In the genomic region with DNA sequence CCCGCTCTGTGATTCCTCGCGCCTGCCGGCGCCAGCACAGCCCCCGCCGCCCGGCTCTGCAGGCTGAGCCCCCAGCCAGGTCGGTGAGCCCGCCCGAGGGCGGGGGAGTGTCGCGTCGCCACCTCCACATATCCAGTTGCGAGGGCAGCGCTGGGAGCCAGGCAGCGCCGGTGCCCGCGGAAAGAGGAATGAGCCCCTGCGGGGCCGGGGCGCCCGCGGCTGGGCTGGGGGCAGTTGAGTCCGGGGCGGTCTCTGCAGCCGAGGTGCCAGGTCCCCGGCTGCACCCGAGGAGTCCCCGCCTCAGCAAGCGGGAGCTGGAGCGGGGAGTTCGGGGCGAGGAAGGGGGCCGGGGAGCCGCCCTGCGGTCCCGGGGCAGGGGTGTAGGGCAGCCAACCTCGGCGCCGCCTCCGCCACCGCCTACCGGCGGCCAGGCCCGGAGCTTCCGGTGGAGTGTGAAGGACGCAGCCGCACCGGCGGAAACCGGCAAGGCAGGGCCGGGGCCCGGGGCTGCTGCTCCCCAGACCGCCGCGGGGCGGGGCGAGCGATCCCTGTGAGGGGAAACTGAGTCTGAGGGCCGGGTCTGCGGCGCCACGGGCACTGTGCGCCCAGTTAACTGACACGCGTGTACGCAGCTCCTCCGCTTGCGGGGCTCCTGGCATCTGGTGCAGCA, we compare ENCODE assay signal across 9 cellular contexts.
DNase-seq lines count a peak whose midpoint lies in the region; ATAC-seq and TF ChIP-seq lines count a peak whose summit lies in the region.
"Had no signal": no experiment of that assay in that cellular context is flagged by ENCODE, and none has a peak within 500 bp of the region (broad histone marks: within the 10 kb centered on the region; RNA-seq: fewer than 3 reads in every experiment).

No MANE protein-coding gene starts in this region.

- peak; percentile 35 for ATAC-seq in GM19025 (IDR thresholded peaks at IDR 0.05; ENCODE audit: low read depth, unreplicated experiment)
- ATAC-seq in HG03521 (IDR thresholded peaks at IDR 0.05; ENCODE audit: unreplicated experiment): peak; percentile 44
- peak; percentile 23; the same call in 1 of the 3 replicates for ATAC-seq in SK-N-SH treated with all-trans-retinoic acid at 6 μM for 48 hours

- peaks cover 7% of the 10 kb centered on the region for H3K4me1 ChIP-seq in rectal smooth muscle tissue (ENCODE audit: control insufficient read depth, insufficient read depth, low read length)

- H3K9ac ChIP-seq in rectal smooth muscle tissue (ENCODE audit: low read length): peak overlapping the region; percentile 63

- H3K4me3 ChIP-seq in rectal smooth muscle tissue (ENCODE audit: low read length): peak overlapping the region; percentile 78
- H3K4me3 ChIP-seq: SJSA1 had no signal

- no peaks in the 10 kb centered on the region for H3K36me3 ChIP-seq in rectal smooth muscle tissue (ENCODE audit: control insufficient read depth, insufficient read depth, low read length)
- H3K36me3 ChIP-seq: SJSA1 had no signal

- no peaks in the 10 kb centered on the region for H3K27me3 ChIP-seq in rectal smooth muscle tissue (ENCODE audit: control insufficient read depth, insufficient read depth, low read length)
- H3K27me3 ChIP-seq: SJSA1 had no signal

- H3K27ac ChIP-seq in angular gyrus (ENCODE audit: low read depth, low read length) (peak overlapping the region; percentile 60), rectal smooth muscle tissue (ENCODE audit: low read depth, low read length) (peak overlapping the region; percentile 81)
- H3K27ac ChIP-seq: SJSA1 had no signal

- DNase-seq in AML-193 (lab: John Stamatoyannopoulos, UW): peak; percentile 13 to 25
- peak; percentile 69 for DNase-seq in hepatic stellate cell (ENCODE audit: low spot score)
- DNase-seq in D341Med (ENCODE audit: low spot score): no peak

TF ChIP-seq in SK-N-SH treated with all-trans-retinoic acid at 6 μM for 48 hours, 23 proteins besides CTCF, POLR2A, EP300 and RAD21:
- TF ChIP-seq ESRRG (CRISPR knock-in tag; IDR thresholded peaks at IDR 0.05) (no peak), ZNF8 (CRISPR knock-in tag; IDR thresholded peaks at IDR 0.05) (no peak), SNAI2 (CRISPR knock-in tag; IDR thresholded peaks at IDR 0.05) (no peak), BACH2 (CRISPR knock-in tag; IDR thresholded peaks at IDR 0.05; ENCODE audit: borderline replicate concordance) (no peak), CSDC2 (CRISPR knock-in tag; IDR thresholded peaks at IDR 0.05) (no peak), ZC3H10 (CRISPR knock-in tag; IDR thresholded peaks at IDR 0.05) (no peak), ISL1 (CRISPR knock-in tag; IDR thresholded peaks at IDR 0.05) (no peak), ZNF70 (CRISPR knock-in tag; IDR thresholded peaks at IDR 0.05) (no peak), TCF4 (CRISPR knock-in tag; IDR thresholded peaks at IDR 0.05; ENCODE audit: borderline replicate concordance) (no peak), PPARA (CRISPR knock-in tag; IDR thresholded peaks at IDR 0.05; ENCODE audit: borderline replicate concordance) (no peak), TOX (CRISPR knock-in tag; IDR thresholded peaks at IDR 0.05; ENCODE audit: borderline replicate concordance) (no peak), RARB (CRISPR knock-in tag; IDR thresholded peaks at IDR 0.05) (no peak), ZFP30 (CRISPR knock-in tag; IDR thresholded peaks at IDR 0.05) (no peak), CREB5 (CRISPR knock-in tag; IDR thresholded peaks at IDR 0.05; ENCODE audit: low read depth) (no peak)
- TF ChIP-seq, protein P1, sequence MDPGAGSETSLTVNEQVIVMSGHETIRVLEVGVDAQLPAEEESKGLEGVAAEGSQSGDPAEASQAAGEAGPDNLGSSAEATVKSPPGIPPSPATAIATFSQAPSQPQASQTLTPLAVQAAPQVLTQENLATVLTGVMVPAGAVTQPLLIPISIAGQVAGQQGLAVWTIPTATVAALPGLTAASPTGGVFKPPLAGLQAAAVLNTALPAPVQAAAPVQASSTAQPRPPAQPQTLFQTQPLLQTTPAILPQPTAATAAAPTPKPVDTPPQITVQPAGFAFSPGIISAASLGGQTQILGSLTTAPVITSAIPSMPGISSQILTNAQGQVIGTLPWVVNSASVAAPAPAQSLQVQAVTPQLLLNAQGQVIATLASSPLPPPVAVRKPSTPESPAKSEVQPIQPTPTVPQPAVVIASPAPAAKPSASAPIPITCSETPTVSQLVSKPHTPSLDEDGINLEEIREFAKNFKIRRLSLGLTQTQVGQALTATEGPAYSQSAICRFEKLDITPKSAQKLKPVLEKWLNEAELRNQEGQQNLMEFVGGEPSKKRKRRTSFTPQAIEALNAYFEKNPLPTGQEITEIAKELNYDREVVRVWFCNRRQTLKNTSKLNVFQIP (CRISPR knock-in tag; IDR thresholded peaks at IDR 0.05; ENCODE audit: borderline replicate concordance, low read depth): no peak
- TF ChIP-seq, protein P2, sequence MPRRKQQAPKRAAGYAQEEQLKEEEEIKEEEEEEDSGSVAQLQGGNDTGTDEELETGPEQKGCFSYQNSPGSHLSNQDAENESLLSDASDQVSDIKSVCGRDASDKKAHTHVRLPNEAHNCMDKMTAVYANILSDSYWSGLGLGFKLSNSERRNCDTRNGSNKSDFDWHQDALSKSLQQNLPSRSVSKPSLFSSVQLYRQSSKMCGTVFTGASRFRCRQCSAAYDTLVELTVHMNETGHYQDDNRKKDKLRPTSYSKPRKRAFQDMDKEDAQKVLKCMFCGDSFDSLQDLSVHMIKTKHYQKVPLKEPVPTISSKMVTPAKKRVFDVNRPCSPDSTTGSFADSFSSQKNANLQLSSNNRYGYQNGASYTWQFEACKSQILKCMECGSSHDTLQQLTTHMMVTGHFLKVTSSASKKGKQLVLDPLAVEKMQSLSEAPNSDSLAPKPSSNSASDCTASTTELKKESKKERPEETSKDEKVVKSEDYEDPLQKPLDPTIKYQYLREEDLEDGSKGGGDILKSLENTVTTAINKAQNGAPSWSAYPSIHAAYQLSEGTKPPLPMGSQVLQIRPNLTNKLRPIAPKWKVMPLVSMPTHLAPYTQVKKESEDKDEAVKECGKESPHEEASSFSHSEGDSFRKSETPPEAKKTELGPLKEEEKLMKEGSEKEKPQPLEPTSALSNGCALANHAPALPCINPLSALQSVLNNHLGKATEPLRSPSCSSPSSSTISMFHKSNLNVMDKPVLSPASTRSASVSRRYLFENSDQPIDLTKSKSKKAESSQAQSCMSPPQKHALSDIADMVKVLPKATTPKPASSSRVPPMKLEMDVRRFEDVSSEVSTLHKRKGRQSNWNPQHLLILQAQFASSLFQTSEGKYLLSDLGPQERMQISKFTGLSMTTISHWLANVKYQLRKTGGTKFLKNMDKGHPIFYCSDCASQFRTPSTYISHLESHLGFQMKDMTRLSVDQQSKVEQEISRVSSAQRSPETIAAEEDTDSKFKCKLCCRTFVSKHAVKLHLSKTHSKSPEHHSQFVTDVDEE (CRISPR knock-in tag; IDR thresholded peaks at IDR 0.05): no peak
- TF ChIP-seq, protein P3, sequence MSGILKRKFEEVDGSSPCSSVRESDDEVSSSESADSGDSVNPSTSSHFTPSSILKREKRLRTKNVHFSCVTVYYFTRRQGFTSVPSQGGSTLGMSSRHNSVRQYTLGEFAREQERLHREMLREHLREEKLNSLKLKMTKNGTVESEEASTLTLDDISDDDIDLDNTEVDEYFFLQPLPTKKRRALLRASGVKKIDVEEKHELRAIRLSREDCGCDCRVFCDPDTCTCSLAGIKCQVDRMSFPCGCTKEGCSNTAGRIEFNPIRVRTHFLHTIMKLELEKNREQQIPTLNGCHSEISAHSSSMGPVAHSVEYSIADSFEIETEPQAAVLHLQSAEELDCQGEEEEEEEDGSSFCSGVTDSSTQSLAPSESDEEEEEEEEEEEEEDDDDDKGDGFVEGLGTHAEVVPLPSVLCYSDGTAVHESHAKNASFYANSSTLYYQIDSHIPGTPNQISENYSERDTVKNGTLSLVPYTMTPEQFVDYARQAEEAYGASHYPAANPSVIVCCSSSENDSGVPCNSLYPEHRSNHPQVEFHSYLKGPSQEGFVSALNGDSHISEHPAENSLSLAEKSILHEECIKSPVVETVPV (CRISPR knock-in tag; IDR thresholded peaks at IDR 0.05): no peak
